ENCODE assay signal across 1 cellular context in genomic region chr5:145922059-145922458, GRCh38.
TF ChIP-seq lines count a peak whose summit lies in the region.

No MANE protein-coding gene starts in this region.

TF ChIP-seq in HCT116, 20 proteins besides CTCF, POLR2A, EP300 and RAD21 (continued from another document):
- TF ChIP-seq YY1 (IDR thresholded peaks at IDR 0.05; ENCODE audit: extremely low read depth, insufficient replicate concordance, low read depth, low read length) (no peak), CBX3 (IDR thresholded peaks at IDR 0.05; ENCODE audit: low read depth) (no peak), FOSL1 (IDR thresholded peaks at IDR 0.05; ENCODE audit: low read depth) (no peak), SP1 (IDR thresholded peaks at IDR 0.05; ENCODE audit: low read depth) (no peak), EZH2phosphoT487 (IDR thresholded peaks at IDR 0.05; ENCODE audit: borderline replicate concordance) (no peak), SRF (IDR thresholded peaks at IDR 0.05; ENCODE audit: low read depth) (no peak), EGR1 (IDR thresholded peaks at IDR 0.05; ENCODE audit: low read depth) (no peak), TCF7L2 (IDR thresholded peaks at IDR 0.05; ENCODE audit: borderline replicate concordance, extremely low read depth, insufficient read depth, insufficient read length) (no peak), EZH2 (IDR thresholded peaks at IDR 0.05) (no peak), ZFX (IDR thresholded peaks at IDR 0.05) (no peak)
